Comparison of ENCODE assay signal across 21 cellular contexts in genomic region chr2:156098506-156098905, GRCh38.
"Had no signal": no experiment of that assay in that cellular context is flagged by ENCODE, and none has a peak within 500 bp of the region (broad histone marks: within the 10 kb centered on the region; RNA-seq: fewer than 3 reads in every experiment).

No MANE protein-coding gene starts in this region.

- H3K4me1 Mint-ChIP-seq: activated naive CD4-positive, alpha-beta T cell treated with anti-CD3 and anti-CD28 coated beads, Interleukin-2, amount 50 U/mL, for 24 hours; immature natural killer cell; naive B cell; stimulated activated effector memory CD8-positive, alpha-beta T cell treated with anti-CD3 and anti-CD28 coated beads, Interleukin-12 subunit alpha, Interleukin-12 subunit beta, amount 100 ng/mL, for 72 hours; stimulated activated naive CD8-positive, alpha-beta T cell treated with anti-CD3 and anti-CD28 coated beads, Interleukin-15, amount 100 ng/mL, for 72 hours had no signal

- ATAC-seq: activated CD8-positive, alpha-beta T cell treated with anti-CD3 and anti-CD28 coated beads, Interleukin-2, amount 10 ng/mL, durations not matched to agents 7 days and 5 days; left lung; right lobe of liver; stimulated activated effector memory CD8-positive, alpha-beta T cell treated with anti-CD3 and anti-CD28 coated beads, Interleukin-12 subunit alpha, Interleukin-12 subunit beta, amount 100 ng/mL, for 72 hours; stimulated activated naive CD8-positive, alpha-beta T cell treated with anti-CD3 and anti-CD28 coated beads, Interleukin-15, amount 100 ng/mL, for 72 hours had no signal

- H3K4me3 Mint-ChIP-seq: activated CD8-positive, alpha-beta T cell treated with anti-CD3 and anti-CD28 coated beads, Interleukin-2, amount 10 ng/mL, durations not matched to agents 7 days and 5 days; activated naive CD4-positive, alpha-beta T cell treated with anti-CD3 and anti-CD28 coated beads, Interleukin-2, amount 50 U/mL, for 24 hours; activated T-helper 1 cell treated with anti-CD3 and anti-CD28 coated beads, Interleukin-12 subunit alpha, Interleukin-12 subunit beta, Interleukin-2, Interleukin-4 antibody, amounts not matched to agents 30 ng/mL and 10 ng/mL and 1 ng/mL, durations not matched to agents 14 hours and 24 hours and 36 hours; brain; dendritic cell treated with granulocyte-macrophage colony-stimulating factor and Interleukin-4, amounts not matched to agents 40 ng/mL and 50 ng/mL, for 4 days; immature natural killer cell; naive B cell; neural crest cell; stimulated activated effector memory CD8-positive, alpha-beta T cell treated with anti-CD3 and anti-CD28 coated beads, Interleukin-12 subunit alpha, Interleukin-12 subunit beta, amount 100 ng/mL, for 72 hours; stimulated activated naive CD8-positive, alpha-beta T cell treated with anti-CD3 and anti-CD28 coated beads, Interleukin-15, amount 100 ng/mL, for 72 hours had no signal

- H3K36me3 Mint-ChIP-seq: activated naive CD4-positive, alpha-beta T cell treated with anti-CD3 and anti-CD28 coated beads, Interleukin-2, amount 50 U/mL, for 24 hours; brain; immature natural killer cell; naive B cell; stimulated activated effector memory CD8-positive, alpha-beta T cell treated with anti-CD3 and anti-CD28 coated beads, Interleukin-12 subunit alpha, Interleukin-12 subunit beta, amount 100 ng/mL, for 72 hours had no signal

- H3K9me3 Mint-ChIP-seq: activated naive CD4-positive, alpha-beta T cell treated with anti-CD3 and anti-CD28 coated beads, Interleukin-2, amount 50 U/mL, for 24 hours; activated T-helper 1 cell treated with anti-CD3 and anti-CD28 coated beads, Interleukin-12 subunit alpha, Interleukin-12 subunit beta, Interleukin-2, Interleukin-4 antibody, amounts not matched to agents 30 ng/mL and 10 ng/mL and 1 ng/mL, durations not matched to agents 14 hours and 24 hours and 36 hours; dendritic cell treated with granulocyte-macrophage colony-stimulating factor and Interleukin-4, amounts not matched to agents 40 ng/mL and 50 ng/mL, for 4 days; immature natural killer cell; naive B cell; stimulated activated effector memory CD8-positive, alpha-beta T cell treated with anti-CD3 and anti-CD28 coated beads, Interleukin-12 subunit alpha, Interleukin-12 subunit beta, amount 100 ng/mL, for 72 hours; stimulated activated naive CD8-positive, alpha-beta T cell treated with anti-CD3 and anti-CD28 coated beads, Interleukin-15, amount 100 ng/mL, for 72 hours had no signal

- H3K27me3 Mint-ChIP-seq: brain; dendritic cell treated with granulocyte-macrophage colony-stimulating factor and Interleukin-4, amounts not matched to agents 40 ng/mL and 50 ng/mL, for 4 days; naive B cell; stimulated activated naive CD8-positive, alpha-beta T cell treated with anti-CD3 and anti-CD28 coated beads, Interleukin-15, amount 100 ng/mL, for 72 hours had no signal

- H3K27ac Mint-ChIP-seq: activated CD8-positive, alpha-beta T cell treated with anti-CD3 and anti-CD28 coated beads, Interleukin-2, amount 10 ng/mL, durations not matched to agents 7 days and 5 days; activated naive CD4-positive, alpha-beta T cell treated with anti-CD3 and anti-CD28 coated beads, Interleukin-2, amount 50 U/mL, for 24 hours; activated T-helper 1 cell treated with anti-CD3 and anti-CD28 coated beads, Interleukin-12 subunit alpha, Interleukin-12 subunit beta, Interleukin-2, Interleukin-4 antibody, amounts not matched to agents 30 ng/mL and 10 ng/mL and 1 ng/mL, durations not matched to agents 14 hours and 24 hours and 36 hours; brain; dendritic cell treated with granulocyte-macrophage colony-stimulating factor and Interleukin-4, amounts not matched to agents 40 ng/mL and 50 ng/mL, for 4 days; immature natural killer cell; naive B cell; stimulated activated effector memory CD8-positive, alpha-beta T cell treated with anti-CD3 and anti-CD28 coated beads, Interleukin-12 subunit alpha, Interleukin-12 subunit beta, amount 100 ng/mL, for 72 hours; stimulated activated naive CD8-positive, alpha-beta T cell treated with anti-CD3 and anti-CD28 coated beads, Interleukin-15, amount 100 ng/mL, for 72 hours had no signal

- DNase-seq: activated CD4-positive, alpha-beta T cell treated with anti-CD3 and anti-CD28 coated beads, Interleukin-2, amount 50 U/mL, for 1 hour; activated CD4-positive, CD25-positive, alpha-beta regulatory T cell treated with anti-CD3 and anti-CD28 coated beads, Interleukin-2, amount 50 U/mL, for 72 hours; activated CD8-positive, alpha-beta T cell treated with anti-CD3 and anti-CD28 coated beads, Interleukin-2, amount 10 ng/mL, durations not matched to agents 7 days and 5 days; activated gamma-delta T cell; aorta; effector CD4-positive, alpha-beta T cell; glutamatergic neuron; immature natural killer cell; left lung; naive B cell; posterior cingulate gyrus; right lobe of liver; stimulated activated CD4-positive, alpha-beta T cell treated with anti-CD3 and anti-CD28 coated beads, Interleukin-1b, Interleukin-23, amount 100 ng/mL, for 48 hours; stimulated activated naive CD8-positive, alpha-beta T cell treated with anti-CD3 and anti-CD28 coated beads, Interleukin-15, amount 100 ng/mL, for 72 hours; WERI-Rb-1 had no signal
